In the genomic region with DNA sequence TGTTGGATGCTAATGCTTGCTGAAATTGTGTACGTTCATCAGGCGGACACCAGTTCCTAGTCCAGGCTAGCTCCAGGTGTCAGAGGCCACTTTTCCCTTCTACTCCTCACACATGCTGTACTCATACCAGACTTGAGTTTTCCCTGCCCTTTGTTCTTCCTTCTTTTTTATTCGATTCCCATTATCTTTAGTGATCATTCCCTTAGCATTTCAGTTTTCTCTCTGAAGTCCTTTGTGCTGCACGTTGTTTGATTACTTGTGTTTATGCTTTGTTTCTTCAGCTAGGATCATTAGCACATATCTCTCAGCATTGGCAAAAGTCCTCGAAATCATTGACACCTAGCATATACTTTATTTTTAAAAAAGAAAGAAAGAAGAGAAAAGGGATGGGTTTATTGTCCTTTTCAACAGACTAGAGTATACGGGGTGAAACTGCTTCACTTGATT, we compare ENCODE assay signal across 8 cellular contexts. TPM values are rescaled to one million over a fixed set of nuclear protein-coding genes. Genes with fewer than 3 reads are reported as not detected.
DNase-seq lines count a peak whose midpoint lies in the region; ATAC-seq, FAIRE-seq and TF ChIP-seq lines count a peak whose summit lies in the region.

No MANE protein-coding gene starts in this region.

- H3K27me3 ChIP-seq in ACC112 (ENCODE audit: insufficient read depth, low read length) = no peaks in the 10 kb centered on the region
- no peaks in the 10 kb centered on the region for H3K27me3 ChIP-seq in HUES48 (ENCODE audit: control insufficient read depth, insufficient read depth, low read length)
- H3K27me3 ChIP-seq in GM12878 (replicated peaks in 1 of 2; ENCODE audit: control insufficient read depth in 2 of 2, insufficient read depth in 2 of 2, low read length in 1 of 2) = no peaks in the 10 kb centered on the region
- peaks cover 4% of the 10 kb centered on the region; the same call in 1 of the 2 replicates for H3K27me3 ChIP-seq in BE2C

- RAD21 ChIA-PET in GM12878 (lab: Charles Lee; ENCODE audit: unreplicated experiment) = no interaction called here

- H3K4me3 Mint-ChIP-seq in nephron = peak overlapping the region; percentile 99 to 100 (median 100)

- SMC1A ChIA-PET in GM12878 (lab: Charles Lee; ENCODE audit: uncharacterized antibody, unreplicated experiment) = no interaction called here

- TF ChIP-seq CTCF in GM12878 (IDR thresholded peaks at IDR 0.05 in 2 of 3, conservative IDR thresholded peaks at IDR 0.05 in 1 of 3; ENCODE audit: control insufficient read depth in 2 of 3, extremely low read depth in 1 of 3, insufficient read depth in 1 of 3, low read depth in 3 of 3, low read length in 3 of 3) (no peak), nephron (IDR thresholded peaks at IDR 0.05; ENCODE audit: unreplicated experiment in 3 of 3) (no peak), BE2C (IDR thresholded peaks at IDR 0.05; ENCODE audit: low read depth, low read length) (no peak)

- peaks cover 34% of the 10 kb centered on the region for H3K36me3 Mint-ChIP-seq in nephron (ENCODE audit: low read depth)

- H3K4me2 ChIP-seq in GM12878 (ENCODE audit: control insufficient read depth, insufficient read depth) = no peak overlapping the region

- H4K20me1 ChIP-seq in GM12878 (ENCODE audit: control insufficient read depth, insufficient read depth) = no peaks in the 10 kb centered on the region

- TF ChIP-seq EP300 in GM12878 (IDR thresholded peaks at IDR 0.05; ENCODE audit: borderline replicate concordance in 1 of 2, control insufficient read depth in 1 of 2, low read depth in 2 of 2, low read length in 2 of 2) = no peak

- H3K27me3 Mint-ChIP-seq in nephron (ENCODE audit: low read depth) = no peaks in the 10 kb centered on the region

- H3K9me3 Mint-ChIP-seq in nephron = peaks cover 2% of the 10 kb centered on the region

- H3K9me3 ChIP-seq in HUES48 (ENCODE audit: control insufficient read depth, insufficient read depth, low read length) = no peaks in the 10 kb centered on the region
- H3K9me3 ChIP-seq in GM12878 (replicated peaks; ENCODE audit: control insufficient read depth, insufficient read depth, low read length) = peaks cover 5% of the 10 kb centered on the region
- no peaks in the 10 kb centered on the region for H3K9me3 ChIP-seq in BE2C

- H3K4me1 ChIP-seq in ACC112 (ENCODE audit: control insufficient read depth, insufficient read depth, low read length, unreplicated experiment) (peaks cover 5% of the 10 kb centered on the region), HUES48 (ENCODE audit: control insufficient read depth, insufficient read depth, low read length) (peaks cover 16% of the 10 kb centered on the region), GM12878 (ENCODE audit: control insufficient read depth, insufficient read depth, low read length) (peaks cover 8% of the 10 kb centered on the region), BE2C (no peaks in the 10 kb centered on the region; the same call in 1 of the 2 replicates)

- BruUV-seq in GM12878 (replicated peaks; lab: Mats Ljungman, UMichigan) = no TSS peak

- H2AFZ ChIP-seq in ACC112 (ENCODE audit: low read length, unreplicated experiment) = peak overlapping the region; percentile 91
- peak overlapping the region; percentile 100 for H2AFZ ChIP-seq in GM12878 (ENCODE audit: control insufficient read depth, low read depth, low read length)

- H3K4me1 Mint-ChIP-seq in nephron = peaks cover 13% of the 10 kb centered on the region

- H3K79me2 ChIP-seq in ACC112 (ENCODE audit: control insufficient read depth, insufficient read depth, low read length, unreplicated experiment) (peaks cover 15% of the 10 kb centered on the region), GM12878 (ENCODE audit: control insufficient read depth, insufficient read depth, low read length) (peaks cover 20% of the 10 kb centered on the region)

- POLR2A ChIA-PET in GM12878 (lab: Charles Lee) = no interaction called here

- H3K27ac Mint-ChIP-seq in nephron = peak overlapping the region; percentile 96 to 99 (median 99)

- no peak for TF ChIP-seq POLR2A in GM12878 (IDR thresholded peaks at IDR 0.05; ENCODE audit: low read depth, low read length)

- CTCF ChIA-PET in GM12878 (lab: Yijun Ruan, JAX) = no interaction called here

- peak overlapping the region; percentile 93; the same call in 1 of the 2 replicates for H3K4me3 ChIP-seq in ACC112 (ENCODE audit: low read depth, low read length)
- H3K4me3 ChIP-seq in HUES48 (ENCODE audit: low read depth, low read length) = peak overlapping the region; percentile 99; the same call in 1 of the 2 replicates
- no peak overlapping the region for H3K4me3 ChIP-seq in GM12878
- H3K4me3 ChIP-seq in BE2C (ENCODE audit: low read depth, low read length) = no peak overlapping the region

- TF ChIP-seq RAD21 in GM12878 (IDR thresholded peaks at IDR 0.05; ENCODE audit: insufficient read depth, low read depth, low read length) = no peak

- WGBS in GM12878 (ENCODE audit: insufficient coverage, insufficient replicate concordance, low lambda C conversion rate, missing lambda C conversion rate) = 62% methylated on average over 6 of the region's 6 CpGs

- DNase-seq in GM12878 (ENCODE audit: low read depth, low spot score) (no peak), urothelium cell line (ENCODE audit: low spot score) (no peak), NCI-H2196 (lab: John Stamatoyannopoulos, UW; ENCODE audit: unreplicated experiment) (no peak), BE2C (no peak)

- ATAC-seq in GM12878 = no peak
- no peak for ATAC-seq in GM19455 (IDR thresholded peaks at IDR 0.05; ENCODE audit: unreplicated experiment)

- H3K36me3 ChIP-seq in ACC112 (ENCODE audit: insufficient read depth, low read length) = peaks cover 27% of the 10 kb centered on the region
- peaks cover 35% of the 10 kb centered on the region for H3K36me3 ChIP-seq in HUES48 (ENCODE audit: control insufficient read depth, insufficient read depth, low read length)
- H3K36me3 ChIP-seq in GM12878 (ENCODE audit: control insufficient read depth in 2 of 2, insufficient read depth in 2 of 2, low read length in 1 of 2) = peaks cover 0 to 11% of the 10 kb centered on the region in 2 experiments; a peak in 2 of 4 replicates
- H3K36me3 ChIP-seq in BE2C = peaks cover 29% of the 10 kb centered on the region

- FAIRE-seq in GM12878 (lab: Jason Lieb, UNC) (no peak), urothelium cell line (lab: Jason Lieb, UNC) (no peak)

- in situ Hi-C loops in GM12878 (cut with MboI) = loop anchor here (25.0 kb wide), 1 partner anchor 795 kb away; a partner anchor contains a TSS

- H3K27ac ChIP-seq in ACC112 (ENCODE audit: low read depth, low read length) (no peak overlapping the region), HUES48 (ENCODE audit: low read depth, low read length) (no peak overlapping the region), GM12878 (ENCODE audit: control insufficient read depth, insufficient read depth) (no peak overlapping the region)

- intact Hi-C loops in GM12878 (cut with micrococcal nuclease; ENCODE audit: unreplicated experiment) = loop anchor here (10.0 kb wide), 1 partner anchor 797 kb away; a partner anchor contains a TSS

- H3K9ac ChIP-seq in HUES48 (ENCODE audit: low read depth, low read length) (no peak overlapping the region), GM12878 (ENCODE audit: control insufficient read depth, insufficient read depth, low read length) (no peak overlapping the region)

TF ChIP-seq in GM12878, 131 proteins besides CTCF, POLR2A, EP300 and RAD21:
- TF ChIP-seq RFX5 (IDR thresholded peaks at IDR 0.05; ENCODE audit: low read depth, low read length) = 0 out of 2 replicates have a peak, but pooled peaks have one; percentile 8
- TF ChIP-seq, protein P1, sequence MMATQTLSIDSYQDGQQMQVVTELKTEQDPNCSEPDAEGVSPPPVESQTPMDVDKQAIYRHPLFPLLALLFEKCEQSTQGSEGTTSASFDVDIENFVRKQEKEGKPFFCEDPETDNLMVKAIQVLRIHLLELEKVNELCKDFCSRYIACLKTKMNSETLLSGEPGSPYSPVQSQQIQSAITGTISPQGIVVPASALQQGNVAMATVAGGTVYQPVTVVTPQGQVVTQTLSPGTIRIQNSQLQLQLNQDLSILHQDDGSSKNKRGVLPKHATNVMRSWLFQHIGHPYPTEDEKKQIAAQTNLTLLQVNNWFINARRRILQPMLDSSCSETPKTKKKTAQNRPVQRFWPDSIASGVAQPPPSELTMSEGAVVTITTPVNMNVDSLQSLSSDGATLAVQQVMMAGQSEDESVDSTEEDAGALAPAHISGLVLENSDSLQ (IDR thresholded peaks at IDR 0.05) = no peak

RNA-seq across cellular contexts. Expression of a gene that starts 0.4 kb away (rescaled TPM):
- 59.5 and 62.2 TPM in 2 replicates for total RNA-seq in GM12878 (2013; cell fraction: nucleolus; rRNA removed)
- total RNA-seq in GM12878 (2014; rRNA removed) (484 and 555 TPM in 2 replicates), GM12878 (2014; rRNA removed; fragmentation: Illumina TruSeq; extraction: Trizol) (520 and 552 TPM in 2 replicates), GM12878 (2021) (579 and 601 TPM in 2 replicates)
- 5,804 TPM for polyA plus RNA-seq in GM12878 (2011; ENCODE audit: low read depth)
- polyA plus RNA-seq in GM12878 (2011; rRNA removed) (1,074 and 1,212 TPM in 2 replicates), GM12878 (2014; fragmentation: Illumina TruSeq; extraction: Trizol) (684 and 735 TPM in 2 replicates), GM12878 (2014; fragmentation: Nextera tagmentation; extraction: Ambion mirVana) (1,000 to 10,000 TPM; 1,573 to 1,591 TPM), GM12878 (2014; rRNA removed) (604 and 692 TPM in 2 replicates), GM12878 (2016; fragmentation: Nextera tagmentation; extraction: Ambion mirVana) (1,000 to 10,000 TPM; 1,378 to 1,426 TPM)
- 555 and 665 TPM in 2 replicates for polyA plus RNA-seq in GM12878 (2011; cell fraction: cytosol; rRNA removed)
- 247 and 316 TPM in 2 replicates for polyA plus RNA-seq in GM12878 (2011; cell fraction: nucleus; rRNA removed)
- 1,490 and 2,897 TPM in 2 replicates for polyA plus RNA-seq in GM12878 (2012)
- 234 and 301 TPM in 2 replicates for polyA minus RNA-seq in GM12878 (2011; rRNA and poly(A)+ RNA removed)
- polyA minus RNA-seq in GM12878 (2011; cell fraction: cytosol; rRNA and poly(A)+ RNA removed) = 65.1 and 73.8 TPM in 2 replicates
- polyA minus RNA-seq in GM12878 (2011; cell fraction: nucleus; rRNA and poly(A)+ RNA removed) = 35.4 and 41.3 TPM in 2 replicates
- 1,231 TPM for polyA plus RNA-seq in BE2C (2012; ENCODE audit: insufficient read depth, insufficient read length, low read depth)

Comparison
In these comparisons a context has a peak if more than half of its experiments do, and no peak if none do; other contexts are left out.
1. H3K4me3 ChIP-seq: peak in ACC112 (single experiment) and HUES48 (single experiment); none in GM12878 (single experiment) and BE2C (single experiment).